ENCODE assay signal across 8 cellular contexts in the genomic region with DNA sequence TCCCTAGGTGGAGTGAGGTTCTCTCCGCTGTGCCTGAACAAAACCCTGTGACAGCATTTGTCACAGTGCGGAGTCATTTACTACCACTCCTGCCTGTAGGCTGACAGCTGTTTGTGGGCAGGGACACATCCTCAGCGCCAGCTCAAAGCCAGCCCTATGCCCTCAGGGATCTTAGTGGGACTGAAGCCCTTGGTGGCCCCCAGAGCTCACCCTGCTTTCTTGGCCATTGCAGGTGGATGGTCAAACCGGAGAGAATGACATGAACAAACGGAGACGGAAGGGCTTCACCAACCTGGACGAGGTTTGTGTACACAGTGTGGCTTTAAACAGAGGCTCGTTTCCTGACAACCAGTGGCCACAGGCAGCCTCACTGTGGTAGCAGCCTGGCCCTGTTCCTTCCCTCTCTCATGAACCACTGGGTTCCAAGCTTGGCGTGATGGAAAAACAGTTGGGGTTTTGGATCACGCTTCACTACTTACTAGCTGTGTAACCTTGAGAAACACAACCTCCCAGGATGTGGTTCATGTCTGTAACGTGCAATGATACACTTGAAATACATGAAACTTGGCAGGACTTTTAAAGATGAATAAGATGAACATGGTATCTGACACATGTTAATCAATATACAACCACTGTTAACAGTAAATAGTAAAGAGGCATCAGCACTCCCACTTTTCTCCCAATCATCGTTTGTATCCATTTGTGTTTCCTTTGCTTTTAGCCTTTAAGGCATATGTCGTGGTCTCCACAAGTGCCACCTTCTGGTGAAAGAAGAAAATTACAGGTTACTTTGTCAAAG.
DNase-seq lines count a peak whose midpoint lies in the region; ATAC-seq and TF ChIP-seq lines count a peak whose summit lies in the region.

No MANE protein-coding gene starts in this region.

- peaks cover 17 to 35% of the 10 kb centered on the region in 2 donors for H3K36me3 Mint-ChIP-seq in CD4-positive, alpha-beta memory T cell

- peak overlapping the region; percentile 6 to 86 (median 76) for H3K4me3 Mint-ChIP-seq in CD4-positive, alpha-beta memory T cell

- peaks cover 8% of the 10 kb centered on the region for H3K36me3 ChIP-seq in CD4-positive, alpha-beta memory T cell (ENCODE audit: insufficient read depth, low read length)
- H3K36me3 ChIP-seq in neuronal stem cell (replicated peaks in 1 of 2; ENCODE audit: control insufficient read depth in 2 of 2, insufficient read depth in 2 of 2, low read length in 2 of 2): no peaks in the 10 kb centered on the region

- H3K4me2 ChIP-seq in neuronal stem cell (ENCODE audit: insufficient read depth, low read length, poor library complexity, severe bottlenecking): no peak overlapping the region

- intact Hi-C loops in CD4-positive, alpha-beta memory T cell (cut with micrococcal nuclease): loop anchor here (1.0 kb wide), 7 partner anchors 12 to 189 kb away; partner anchors contain the start of gene MICAL2

- H2BK12ac ChIP-seq in neuronal stem cell (ENCODE audit: low read length): no peak overlapping the region

- peak; percentile 72 for TF ChIP-seq CTCF in fibroblast of mammary gland (conservative IDR thresholded peaks at IDR 0.05; ENCODE audit: control insufficient read depth, insufficient read depth, low read depth, low read length)

- no peaks in the 10 kb centered on the region for H3K79me1 ChIP-seq in neuronal stem cell (ENCODE audit: low read depth, low read length)

- peak overlapping the region; percentile 46 for H3K27ac ChIP-seq in CD4-positive, alpha-beta memory T cell (ENCODE audit: low read depth, low read length)
- no peak overlapping the region for H3K27ac ChIP-seq in neuronal stem cell (replicated peaks; ENCODE audit: low read length)

- CTCF ChIA-PET in CD4-positive, alpha-beta memory T cell (lab: Charles Lee; ENCODE audit: partially characterized antibody): interaction anchor here (0.7 to 8.5 kb wide), 46 partner anchors 9 to 437 kb away, joined by 3 to 149 read pairs (median 4); partner anchors contain the start of gene MICAL2

- no peak overlapping the region for H4K91ac ChIP-seq in neuronal stem cell (ENCODE audit: low read depth, low read length, poor library complexity)

- peak; percentile 65 to 74 (median 67) for DNase-seq in CD4-positive, alpha-beta memory T cell
- DNase-seq in NCI-H748 (lab: John Stamatoyannopoulos, UW; ENCODE audit: unreplicated experiment) (peak; percentile 80), activated T-cell treated with anti-CD3 and anti-CD28 coated beads for 48 hours (ENCODE audit: low read depth) (peak; percentile 42), fibroblast of mammary gland (ENCODE audit: low read depth) (peak; percentile 72), neuronal stem cell (ENCODE audit: low spot score) (peak; percentile 39), islet precursor cell (no peak)

- POLR2A ChIA-PET in CD4-positive, alpha-beta memory T cell (lab: Charles Lee; ENCODE audit: partially characterized antibody): interaction anchor here (0.8 to 3.0 kb wide), 16 partner anchors 9 to 183 kb away, joined by 3 to 54 read pairs (median 4); partner anchors contain the start of gene MICAL2

- WGBS in neuronal stem cell (ENCODE audit: extremely low coverage in 2 of 2, insufficient read length in 2 of 2, insufficient replicate concordance in 1 of 2), 2 donors: no CpG with 5 or more reads among the region's 13 CpGs

- H2BK5ac ChIP-seq in neuronal stem cell (ENCODE audit: low read length): no peak overlapping the region

- H4K8ac ChIP-seq in neuronal stem cell (ENCODE audit: low read depth, low read length): no peak overlapping the region

- H3K27me3 Mint-ChIP-seq in CD4-positive, alpha-beta memory T cell: no peaks in the 10 kb centered on the region

- no peak overlapping the region for H3K23ac ChIP-seq in neuronal stem cell (ENCODE audit: low read depth, low read length, poor library complexity)

- peaks cover 24% of the 10 kb centered on the region for H3K4me1 ChIP-seq in CD4-positive, alpha-beta memory T cell (ENCODE audit: insufficient read depth, low read length)
- H3K4me1 ChIP-seq in neuronal stem cell (ENCODE audit: control insufficient read depth in 2 of 2, insufficient read depth in 1 of 2, low read depth in 1 of 2, low read length in 2 of 2): no peaks in the 10 kb centered on the region

- no peak overlapping the region for H2BK120ac ChIP-seq in neuronal stem cell (ENCODE audit: low read depth, low read length)

- H3K4me1 Mint-ChIP-seq in CD4-positive, alpha-beta memory T cell: peaks cover 15 to 26% (median 20%) of the 10 kb centered on the region in 4 donors

- ATAC-seq in GM18870 (IDR thresholded peaks at IDR 0.05; ENCODE audit: unreplicated experiment) (peak; percentile 45), HG03108 (IDR thresholded peaks at IDR 0.05; ENCODE audit: unreplicated experiment) (peak; percentile 78)

- H3K9me3 ChIP-seq in CD4-positive, alpha-beta memory T cell (ENCODE audit: control insufficient read depth in 1 of 2, low read length in 2 of 2): no peaks in the 10 kb centered on the region
- no peaks in the 10 kb centered on the region for H3K9me3 ChIP-seq in neuronal stem cell (replicated peaks in 1 of 2; ENCODE audit: control insufficient read depth in 2 of 2, insufficient read depth in 1 of 2, low read depth in 1 of 2, low read length in 2 of 2)

- no peak overlapping the region for H3K9ac ChIP-seq in neuronal stem cell (ENCODE audit: low read depth, low read length, poor library complexity)

- H2AK5ac ChIP-seq in neuronal stem cell (ENCODE audit: low read depth, low read length): no peak overlapping the region

- H3K18ac ChIP-seq in neuronal stem cell (ENCODE audit: low read length): no peak overlapping the region

- no peak overlapping the region for H3K14ac ChIP-seq in neuronal stem cell (ENCODE audit: low read length)

- H3K9me3 Mint-ChIP-seq in CD4-positive, alpha-beta memory T cell: no peaks in the 10 kb centered on the region

- H3K4ac ChIP-seq in neuronal stem cell (ENCODE audit: low read length): no peak overlapping the region

- no peak overlapping the region for H2AFZ ChIP-seq in neuronal stem cell (ENCODE audit: low read length)

- peak overlapping the region in 1 of 2 donors; percentile 0 for H3K4me3 ChIP-seq in CD4-positive, alpha-beta memory T cell (ENCODE audit: low read length in 2 of 2)
- H3K4me3 ChIP-seq in fibroblast of mammary gland (ENCODE audit: control insufficient read depth, low read depth, low read length) (no peak overlapping the region), neuronal stem cell (ENCODE audit: low read length in 2 of 2) (no peak overlapping the region)

- peak overlapping the region; percentile 76 to 96 (median 93) for H3K27ac Mint-ChIP-seq in CD4-positive, alpha-beta memory T cell

- H2BK15ac ChIP-seq in neuronal stem cell (ENCODE audit: low read length): no peak overlapping the region

- no peaks in the 10 kb centered on the region for H3K27me3 ChIP-seq in CD4-positive, alpha-beta memory T cell (ENCODE audit: insufficient read depth, low read length)
- no peaks in the 10 kb centered on the region for H3K27me3 ChIP-seq in neuronal stem cell (ENCODE audit: control insufficient read depth in 3 of 3, insufficient read depth in 3 of 3, low read depth in 1 of 3, low read length in 3 of 3)
